1 cellular context compared by ENCODE assay signal in the genomic region with DNA sequence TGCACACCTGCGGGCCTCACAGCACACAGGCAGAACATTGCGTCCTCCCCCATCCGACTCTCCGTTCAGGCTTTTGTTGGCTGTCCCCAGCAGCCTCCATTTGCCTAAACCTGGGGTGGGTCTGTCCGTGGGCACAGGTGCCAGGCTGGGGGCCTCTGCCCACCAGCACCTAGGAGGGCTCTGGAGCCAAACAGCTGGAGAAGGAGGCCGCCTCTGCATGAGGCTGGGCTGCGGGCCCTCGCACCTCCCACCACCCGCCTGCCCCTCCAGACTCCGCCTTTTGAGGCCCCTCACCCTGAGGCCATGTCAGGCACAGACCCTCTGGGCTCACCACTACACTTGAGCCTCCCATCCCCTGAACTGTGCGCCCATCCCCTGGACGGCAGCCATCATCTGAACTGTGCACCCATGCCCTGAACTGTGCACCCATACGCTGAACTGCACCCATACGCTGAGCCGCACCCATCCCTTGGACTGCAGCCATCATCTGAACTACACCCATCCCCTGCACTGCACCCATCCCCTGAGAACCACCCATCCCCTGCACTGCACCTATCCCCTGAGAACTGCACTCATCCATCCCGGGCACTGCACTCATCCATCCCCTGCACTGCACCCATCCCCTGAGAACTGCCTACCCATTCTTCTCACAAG.
TF ChIP-seq lines count a peak whose summit lies in the region.

No MANE protein-coding gene starts in this region.

TF ChIP-seq in SK-N-SH, 30 proteins besides CTCF, POLR2A, EP300 and RAD21 (continued from another document):
- TF ChIP-seq MXI1 (IDR thresholded peaks at IDR 0.05; ENCODE audit: low read depth, low read length) (no peak), RFX5 (IDR thresholded peaks at IDR 0.05; ENCODE audit: low read length) (no peak), TEAD4 (IDR thresholded peaks at IDR 0.05; ENCODE audit: borderline replicate concordance, insufficient read depth) (no peak), GABPA (IDR thresholded peaks at IDR 0.05; ENCODE audit: low read depth) (no peak), POLR2AphosphoS5 (IDR thresholded peaks at IDR 0.05; ENCODE audit: low read depth, low read length) (no peak), MAX (IDR thresholded peaks at IDR 0.05; ENCODE audit: low read depth) (no peak), FOSL2 (IDR thresholded peaks at IDR 0.05; ENCODE audit: borderline replicate concordance, low read depth) (no peak), SMC3 (IDR thresholded peaks at IDR 0.05; ENCODE audit: low read depth, low read length) (no peak), CHD2 (IDR thresholded peaks at IDR 0.05; ENCODE audit: low read length, partially characterized antibody) (no peak), ELF1 (IDR thresholded peaks at IDR 0.05) (no peak), TAF1 (IDR thresholded peaks at IDR 0.05; ENCODE audit: borderline replicate concordance, low read depth, low read length) (no peak), TCF12 (IDR thresholded peaks at IDR 0.05) (no peak), MEF2A (IDR thresholded peaks at IDR 0.05; ENCODE audit: borderline replicate concordance, low read depth) (no peak)
- TF ChIP-seq, protein P1, sequence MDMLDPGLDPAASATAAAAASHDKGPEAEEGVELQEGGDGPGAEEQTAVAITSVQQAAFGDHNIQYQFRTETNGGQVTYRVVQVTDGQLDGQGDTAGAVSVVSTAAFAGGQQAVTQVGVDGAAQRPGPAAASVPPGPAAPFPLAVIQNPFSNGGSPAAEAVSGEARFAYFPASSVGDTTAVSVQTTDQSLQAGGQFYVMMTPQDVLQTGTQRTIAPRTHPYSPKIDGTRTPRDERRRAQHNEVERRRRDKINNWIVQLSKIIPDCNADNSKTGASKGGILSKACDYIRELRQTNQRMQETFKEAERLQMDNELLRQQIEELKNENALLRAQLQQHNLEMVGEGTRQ (IDR thresholded peaks at IDR 0.05; ENCODE audit: borderline replicate concordance, low read depth, low read length): no peak
